In the genomic region with DNA sequence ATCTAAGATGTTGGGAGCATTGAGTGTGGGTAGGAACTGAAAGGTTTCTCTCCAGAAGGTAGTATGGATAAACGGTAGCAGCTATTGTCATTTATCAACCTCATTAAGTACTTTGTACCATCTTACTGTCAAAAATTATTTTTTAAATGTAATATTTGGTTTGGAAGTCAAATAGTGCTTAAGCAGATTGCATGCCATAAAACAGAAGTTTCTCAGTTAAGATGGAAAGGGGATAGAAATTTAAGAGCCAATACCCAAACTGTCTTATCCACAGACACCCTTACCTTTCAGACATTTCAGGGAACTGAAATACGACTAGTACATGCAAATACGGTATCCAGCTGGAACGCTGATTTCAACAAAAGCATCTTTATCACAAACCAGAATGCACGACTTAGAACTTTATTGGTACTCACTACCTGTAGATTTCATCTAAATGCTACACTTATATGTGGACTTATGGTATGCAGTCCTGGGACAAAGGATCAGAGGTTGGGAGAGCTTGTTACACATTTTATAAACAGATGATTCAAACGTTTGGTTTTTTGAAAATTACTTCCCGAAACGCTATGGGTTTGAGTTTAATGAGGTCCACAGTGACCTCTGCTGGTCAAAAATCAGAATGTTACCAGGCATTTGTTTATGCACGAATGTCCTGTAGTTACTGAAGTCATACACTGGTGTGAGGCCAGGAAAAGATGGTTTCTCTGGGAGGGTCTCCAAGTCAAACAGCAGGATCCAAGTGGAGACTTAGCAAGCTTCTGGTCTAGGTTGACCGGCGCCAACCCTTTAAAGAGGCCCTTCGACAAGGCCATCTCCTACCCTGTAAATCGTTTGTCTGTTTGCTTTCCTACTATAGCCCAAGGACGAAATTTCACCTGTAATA, we compare ENCODE assay signal across 1 cellular context.
TF ChIP-seq lines count a peak whose summit lies in the region.

No MANE protein-coding gene starts in this region.

TF ChIP-seq in HCT116, 20 proteins besides CTCF, POLR2A, EP300 and RAD21 (continued from another document):
- TF ChIP-seq ZBTB33 (IDR thresholded peaks at IDR 0.05; ENCODE audit: extremely low read depth, insufficient replicate concordance, low read length): no peak
- TF ChIP-seq EZH2 (IDR thresholded peaks at IDR 0.05): no peak
